In genomic region chr20:45796336-45797070, GRCh38 we compare ENCODE assay signal across 1 cellular context.
A peak's percentile ranks its signal among the peaks of the same experiment; 100 is the strongest.
TF ChIP-seq lines count a peak whose summit lies in the region.

No MANE protein-coding gene starts in this region.

TF ChIP-seq in HepG2, 621 proteins besides CTCF, POLR2A, EP300 and RAD21:
- no peak for TF ChIP-seq ZNF879 (CRISPR knock-in tag; IDR thresholded peaks at IDR 0.05)
- no peak for TF ChIP-seq HHEX (CRISPR knock-in tag; IDR thresholded peaks at IDR 0.05)
- 0 out of 2 replicates have a peak, but pooled peaks have one; percentile 46 for TF ChIP-seq RBFOX2 (IDR thresholded peaks at IDR 0.05; ENCODE audit: low read depth, low read length)
- no peak for TF ChIP-seq ZNF672 (CRISPR knock-in tag; IDR thresholded peaks at IDR 0.05)
- no peak for TF ChIP-seq CHD4 (IDR thresholded peaks at IDR 0.05; ENCODE audit: borderline replicate concordance, low read length)
